ENCODE assay signal across 8 cellular contexts in genomic region chr4:169485791-169486742, GRCh38.
DNase-seq lines count a peak whose midpoint lies in the region; ATAC-seq, FAIRE-seq and TF ChIP-seq lines count a peak whose summit lies in the region.

No MANE protein-coding gene starts in this region.

- no peak overlapping the region for H3K4me3 ChIP-seq in lung
- no peak overlapping the region for H3K4me3 ChIP-seq in aorta (ENCODE audit: low read length in 2 of 2)

- intact Hi-C loops in aorta (cut with DNase I) = loop anchor here (10.0 kb wide), 3 partner anchors 461 to 781 kb away; no protein-coding TSS in a partner anchor

- H3K27me3 ChIP-seq in lung (ENCODE audit: control insufficient read depth, insufficient read depth) (no peaks in the 10 kb centered on the region), aorta (ENCODE audit: control insufficient read depth in 1 of 2, insufficient read depth in 2 of 2, low read length in 1 of 2) (no peaks in the 10 kb centered on the region)

- TF ChIP-seq CTCF in RWPE1 (conservative IDR thresholded peaks at IDR 0.05; ENCODE audit: low read depth) (peak; percentile 62), lung (IDR thresholded peaks at IDR 0.05; ENCODE audit: control extremely low read depth, extremely low read depth) (peak; percentile 57)

- 28% methylated on average over 7 of the region's 7 CpGs for WGBS in lung, 2 donors
- 19 to 20% methylated on average over 7 of the region's 7 CpGs for WGBS in aorta, 2 donors

- H3K27ac ChIP-seq in RWPE1 = no peak overlapping the region
- no peak overlapping the region for H3K27ac ChIP-seq in lung (ENCODE audit: low read depth in 1 of 2, low read length in 1 of 2)
- no peak overlapping the region for H3K27ac ChIP-seq in aorta (ENCODE audit: low read depth in 1 of 2, low read length in 2 of 2)

- H3K9me3 ChIP-seq in lung (ENCODE audit: control insufficient read depth in 2 of 2, insufficient read depth in 1 of 2, low read length in 1 of 2) (no peaks in the 10 kb centered on the region), aorta (ENCODE audit: control insufficient read depth, low read length) (no peaks in the 10 kb centered on the region)

- ATAC-seq in GM21360 (IDR thresholded peaks at IDR 0.05; ENCODE audit: unreplicated experiment) = peak; percentile 86
- ATAC-seq in lung (ENCODE audit: insufficient read depth, low FRiP score) = peak; percentile 49
- ATAC-seq in aorta (ENCODE audit: low FRiP score) = peak; percentile 74

- H3K4me1 ChIP-seq in lung (ENCODE audit: control insufficient read depth in 2 of 2, insufficient read depth in 2 of 2, low read length in 2 of 2) (no peaks in the 10 kb centered on the region), aorta (ENCODE audit: control insufficient read depth in 1 of 2, insufficient read depth in 2 of 2, low read length in 2 of 2) (no peaks in the 10 kb centered on the region)

- peak; percentile 42 for FAIRE-seq in HTR-8/SVneo (lab: Jason Lieb, UNC)
- FAIRE-seq in colon (lab: Jason Lieb, UNC) = peak; percentile 78

- H3K36me3 ChIP-seq in lung (ENCODE audit: control insufficient read depth in 2 of 2, insufficient read depth in 2 of 2, low read length in 2 of 2) (no peaks in the 10 kb centered on the region), aorta (ENCODE audit: control insufficient read depth in 1 of 2, insufficient read depth in 2 of 2, low read length in 1 of 2) (no peaks in the 10 kb centered on the region)

- POLR2A ChIA-PET in RWPE1 (lab: Yijun Ruan, JAX; ENCODE audit: low non-redundant PET) = no interaction called here

- CTCF ChIA-PET in RWPE1 (lab: Yijun Ruan, JAX) = interaction anchor here (0.6 to 1.1 kb wide), 10 partner anchors 217 to 1301 kb away, joined by 3 to 6 read pairs (median 3); partner anchors contain the start of gene CBR4

- DNase-seq in NCI-H446 (lab: John Stamatoyannopoulos, UW) = peak; percentile 59 to 69
- no peak for DNase-seq in NCI-H446 treated with DMSO at 0.1 percent for 48 hours (lab: John Stamatoyannopoulos, UW)
- DNase-seq in HTR-8/SVneo (ENCODE audit: insufficient read length, low spot score) = peak; percentile 51
- peak; percentile 24 for DNase-seq in RWPE1 (ENCODE audit: low spot score)
- no peak for DNase-seq in lung (ENCODE audit: low spot score)
- no peak for DNase-seq in aorta

Comparison
In these comparisons a context has a peak if more than half of its experiments do, and no peak if none do; other contexts are left out.
1. DNase-seq: peak in NCI-H446 (2 of 2), HTR-8/SVneo (single experiment) and RWPE1 (single experiment); none in NCI-H446 treated with DMSO at 0.1 percent for 48 hours (single experiment), lung (single experiment) and aorta (0 of 2).
2. Peak in every context shown above with its lines, with median percentiles within 50 percentile points of each other: ATAC-seq.